Comparison of ENCODE assay signal across 20 cellular contexts in genomic region chr15:89382288-89382687, GRCh38. TPM values are rescaled to one million over a fixed set of nuclear protein-coding genes. Genes with fewer than 3 reads are reported as not detected.
DNase-seq lines count a peak whose midpoint lies in the region; FAIRE-seq and TF ChIP-seq lines count a peak whose summit lies in the region.
"Had no signal": no experiment of that assay in that cellular context is flagged by ENCODE, and none has a peak within 500 bp of the region (broad histone marks: within the 10 kb centered on the region; RNA-seq: fewer than 3 reads in every experiment).

No MANE protein-coding gene starts in this region.

- H3K4me1 Mint-ChIP-seq in nephron = peaks cover 62% of the 10 kb centered on the region

- FAIRE-seq in bronchial epithelial cell (lab: Jason Lieb, UNC) = peak; percentile 70
- FAIRE-seq: D721Med, G401.6, GM12892, HepG2, HTR-8/SVneo had no signal

- peaks cover 10% of the 10 kb centered on the region for H3K27me3 ChIP-seq in bronchial epithelial cell (ENCODE audit: control insufficient read depth, insufficient read depth, low read length)
- H3K27me3 ChIP-seq: BE2C had no signal

- H3K9me3 Mint-ChIP-seq in nephron = no peaks in the 10 kb centered on the region
- H3K9me3 Mint-ChIP-seq: CD4-positive, alpha-beta memory T cell; HFFc6 had no signal

- no peak for TF ChIP-seq CTCF in bronchial epithelial cell (IDR thresholded peaks at IDR 0.05; ENCODE audit: insufficient read depth, low read length, severe bottlenecking)
- TF ChIP-seq CTCF in nephron (IDR thresholded peaks at IDR 0.05; ENCODE audit: unreplicated experiment in 3 of 3) = no peak

- H3K36me3 ChIP-seq in bronchial epithelial cell (ENCODE audit: control insufficient read depth, insufficient read depth, low read length) = no peaks in the 10 kb centered on the region

- peak overlapping the region in 1 of 3 experiments; percentile 30 for H3K4me3 Mint-ChIP-seq in nephron
- H3K4me3 Mint-ChIP-seq: CD4-positive, alpha-beta memory T cell; HFFc6 had no signal

- peak overlapping the region in 2 of 3 experiments; percentile 15 to 19 for H3K27ac Mint-ChIP-seq in nephron
- H3K27ac Mint-ChIP-seq: HFFc6 had no signal

- H3K36me3 Mint-ChIP-seq in nephron (ENCODE audit: low read depth) = no peaks in the 10 kb centered on the region
- H3K36me3 Mint-ChIP-seq: CD4-positive, alpha-beta memory T cell had no signal

- H3K4me3 ChIP-seq in bronchial epithelial cell (ENCODE audit: low read depth, low read length) = no peak overlapping the region

- DNase-seq in NCI-H748 (lab: John Stamatoyannopoulos, UW; ENCODE audit: unreplicated experiment) (peak; percentile 2), NCI-H748 treated with DMSO at 0.1 percent for 48 hours (lab: John Stamatoyannopoulos, UW) (no peak), bronchial epithelial cell (ENCODE audit: low read depth) (no peak), medulla oblongata (ENCODE audit: extremely low spot score) (no peak), mesenteric fat pad (ENCODE audit: low spot score) (no peak)
- DNase-seq in stimulated activated naive CD4-positive, alpha-beta T cell treated with Interleukin-2 at 50 U/mL for 16 hours (lab: John Stamatoyannopoulos, UW) = no peak
- DNase-seq: BE2C; CD4-positive, alpha-beta memory T cell; COR-L47; DMS153; DMS79 treated with DMSO at 0.1 percent for 48 hours; EL; HCEC 1CT; HFFc6 had no signal

- H3K27me3 Mint-ChIP-seq in nephron (ENCODE audit: low read depth) = peaks cover 84% of the 10 kb centered on the region

RNA-seq across cellular contexts. Expression of gene POLG, which starts 47.7 kb away (rescaled TPM):
- total RNA-seq in bronchial epithelial cell (85.6 and 93.7 TPM in 2 replicates), mesenteric fat pad (67.1 TPM)
